1 cellular context compared by ENCODE assay signal in genomic region chr21:39188521-39189139, GRCh38.
TF ChIP-seq lines count a peak whose summit lies in the region.

No MANE protein-coding gene starts in this region.

TF ChIP-seq in GM23338, 12 proteins besides CTCF, POLR2A, EP300 and RAD21 (continued from another document):
- TF ChIP-seq, protein P1, sequence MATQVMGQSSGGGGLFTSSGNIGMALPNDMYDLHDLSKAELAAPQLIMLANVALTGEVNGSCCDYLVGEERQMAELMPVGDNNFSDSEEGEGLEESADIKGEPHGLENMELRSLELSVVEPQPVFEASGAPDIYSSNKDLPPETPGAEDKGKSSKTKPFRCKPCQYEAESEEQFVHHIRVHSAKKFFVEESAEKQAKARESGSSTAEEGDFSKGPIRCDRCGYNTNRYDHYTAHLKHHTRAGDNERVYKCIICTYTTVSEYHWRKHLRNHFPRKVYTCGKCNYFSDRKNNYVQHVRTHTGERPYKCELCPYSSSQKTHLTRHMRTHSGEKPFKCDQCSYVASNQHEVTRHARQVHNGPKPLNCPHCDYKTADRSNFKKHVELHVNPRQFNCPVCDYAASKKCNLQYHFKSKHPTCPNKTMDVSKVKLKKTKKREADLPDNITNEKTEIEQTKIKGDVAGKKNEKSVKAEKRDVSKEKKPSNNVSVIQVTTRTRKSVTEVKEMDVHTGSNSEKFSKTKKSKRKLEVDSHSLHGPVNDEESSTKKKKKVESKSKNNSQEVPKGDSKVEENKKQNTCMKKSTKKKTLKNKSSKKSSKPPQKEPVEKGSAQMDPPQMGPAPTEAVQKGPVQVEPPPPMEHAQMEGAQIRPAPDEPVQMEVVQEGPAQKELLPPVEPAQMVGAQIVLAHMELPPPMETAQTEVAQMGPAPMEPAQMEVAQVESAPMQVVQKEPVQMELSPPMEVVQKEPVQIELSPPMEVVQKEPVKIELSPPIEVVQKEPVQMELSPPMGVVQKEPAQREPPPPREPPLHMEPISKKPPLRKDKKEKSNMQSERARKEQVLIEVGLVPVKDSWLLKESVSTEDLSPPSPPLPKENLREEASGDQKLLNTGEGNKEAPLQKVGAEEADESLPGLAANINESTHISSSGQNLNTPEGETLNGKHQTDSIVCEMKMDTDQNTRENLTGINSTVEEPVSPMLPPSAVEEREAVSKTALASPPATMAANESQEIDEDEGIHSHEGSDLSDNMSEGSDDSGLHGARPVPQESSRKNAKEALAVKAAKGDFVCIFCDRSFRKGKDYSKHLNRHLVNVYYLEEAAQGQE (IDR thresholded peaks at IDR 0.05; ENCODE audit: unreplicated experiment) = no peak
